In genomic region chr15:22494466-22495113, GRCh38 we compare ENCODE assay signal across 9 cellular contexts. TPM values are rescaled to one million over a fixed set of nuclear protein-coding genes. Genes with fewer than 3 reads are reported as not detected.
A peak's percentile ranks its signal among the peaks of the same experiment; 100 is the strongest.
DNase-seq lines count a peak whose midpoint lies in the region; ATAC-seq, FAIRE-seq and TF ChIP-seq lines count a peak whose summit lies in the region.
"Not testable (repeated sequence)": the region's sequence is repeated elsewhere in the genome, so short reads cannot be mapped to it uniquely, and the experiment has no call there.
"Had no signal": no experiment of that assay in that cellular context is flagged by ENCODE, and none has a peak within 500 bp of the region (broad histone marks: within the 10 kb centered on the region; RNA-seq: fewer than 3 reads in every experiment).

No MANE protein-coding gene starts in this region.

- WGBS in pancreas, 2 donors = 0 to 1% methylated on average over 13 to 48 of the region's 88 CpGs

- not testable (repeated sequence) for H3K27me3 ChIP-seq in BJ (ENCODE audit: control insufficient read depth, insufficient read depth, low read length); pancreas

- TF ChIP-seq CTCF in BJ (IDR thresholded peaks at IDR 0.05; ENCODE audit: insufficient read depth, low read depth, low read length); pancreas (IDR thresholded peaks at IDR 0.05): not testable (repeated sequence)

- H3K36me3 ChIP-seq in BJ (ENCODE audit: control insufficient read depth, insufficient read depth, low read length); pancreas: not testable (repeated sequence)

- H3K27ac ChIP-seq in pancreas = not testable (repeated sequence)

- not testable (repeated sequence) for H3K4me3 Mint-ChIP-seq in T-helper 17 cell

- not testable (repeated sequence) for H3K27ac Mint-ChIP-seq in T-helper 17 cell

- CTCF ChIA-PET in BJ (lab: Yijun Ruan, JAX) = not testable (repeated sequence)

- H3K36me3 Mint-ChIP-seq in T-helper 17 cell (ENCODE audit: low read depth) = not testable (repeated sequence)

- not testable (repeated sequence) for H3K27me3 Mint-ChIP-seq in T-helper 17 cell

- intact Hi-C loops in pancreas (cut with DNase I) = not testable (repeated sequence)

- DNase-seq in BJ (ENCODE audit: low read depth) = not testable (repeated sequence)
- DNase-seq in HK-2 (ENCODE audit: unreplicated experiment) (peak; percentile 16), T-helper 17 cell (peak; percentile 3 to 35 (median 23)), islet precursor cell (peak; percentile 71), pancreas (peak; percentile 22 to 79 (median 70))
- peak; percentile 76 for DNase-seq in activated effector memory CD4-positive, alpha-beta T cell treated with anti-CD3 and anti-CD28 coated beads, Interleukin-2, amount 50 U/mL, for 16 hours
- peak; percentile 27 for DNase-seq in effector CD4-positive, alpha-beta T cell
- peak; percentile 12 to 14 for DNase-seq in stimulated activated CD8-positive, alpha-beta memory T cell treated with anti-CD3 and anti-CD28 coated beads, Interleukin-15, amount 100 ng/mL, for 48 hours (ENCODE audit: low read depth in 2 of 2)

- H3K4me1 Mint-ChIP-seq in T-helper 17 cell = not testable (repeated sequence)

- ATAC-seq in T-helper 17 cell = not testable (repeated sequence)
- ATAC-seq in pancreas = peak in 2 of 4 donors; percentile 36 to 57

- not testable (repeated sequence) for H3K4me1 ChIP-seq in pancreas

- H3K4me3 ChIP-seq in BJ (ENCODE audit: low read depth, low read length) (peak overlapping the region; percentile 31), pancreas (peak overlapping the region in 2 of 4 donors; percentile 35 to 38)

- not testable (repeated sequence) for FAIRE-seq in pancreas (lab: Jason Lieb, UNC)

- POLR2A ChIA-PET in BJ (lab: Charles Lee) = not testable (repeated sequence)

- not testable (repeated sequence) for H3K9me3 ChIP-seq in T-helper 17 cell (ENCODE audit: control insufficient read depth, low read length, poor library complexity, severe bottlenecking); pancreas

RNA-seq across cellular contexts. Expression of gene GOLGA6L22, which starts 35.9 kb away (rescaled TPM):
- polyA plus RNA-seq in BJ (2011; rRNA removed) (not detected in 2 replicates), pancreas (under 1 TPM in 1 of 2 donors, not detected in 1; 0.02 TPM)
- not detected in 2 replicates for polyA minus RNA-seq in BJ (2011; rRNA and poly(A)+ RNA removed)
- total RNA-seq in T-helper 17 cell (not detected), pancreas (not detected)
- total RNA-seq: renal cortical epithelial cell had no signal
